Comparison of ENCODE assay signal across 24 cellular contexts in genomic region chr11:24794064-24794463, GRCh38.
"Had no signal": no experiment of that assay in that cellular context is flagged by ENCODE, and none has a peak within 500 bp of the region (broad histone marks: within the 10 kb centered on the region; RNA-seq: fewer than 3 reads in every experiment).

No MANE protein-coding gene starts in this region.

- H3K27me3 ChIP-seq: left lung, ovary, right atrium auricular region, right lobe of liver, stomach, testis, tibial artery, upper lobe of right lung had no signal

- DNase-seq: hippocampal formation; kidney; left colon; left lung; lower lobe of right lung; mammary epithelial cell; mesenchymal stem cell; naive B cell; natural killer cell; nephron progenitor cell; ovary; right lobe of liver; stimulated activated CD4-positive, alpha-beta T cell treated with anti-CD3 and anti-CD28 coated beads, Interleukin-12 subunit alpha, Interleukin-12 subunit beta, amount 100 ng/mL, for 4 hours; stimulated activated CD4-positive, alpha-beta T cell treated with anti-CD3 and anti-CD28 coated beads, Interleukin-15, amount 100 ng/mL, for 24 hours; stimulated activated CD4-positive, alpha-beta T cell treated with anti-CD3 and anti-CD28 coated beads, Interleukin-2, amount 100 ng/mL, for 24 hours; stimulated activated CD4-positive, alpha-beta T cell treated with anti-CD3 and anti-CD28 coated beads, Interleukin-4, amount 100 ng/mL, for 1 hour; stimulated activated naive B cell treated with anti-CD40 and anti-IgM and Interleukin-4, amounts not matched to agents 10 μg/mL and 1 μg/mL and 100 μg/mL, for 72 hours; stimulated activated naive CD8-positive, alpha-beta T cell treated with anti-CD3 and anti-CD28 coated beads, Interleukin-15, Interleukin-2, amounts not matched to agents 100 U/mL and 50 U/mL, for 24 hours; stomach; testis; tibial artery; upper lobe of right lung had no signal

- H3K27ac ChIP-seq: left lung, lower lobe of right lung, ovary, right atrium auricular region, right lobe of liver, stomach, testis, tibial artery, upper lobe of right lung had no signal

- H3K9me3 ChIP-seq: left lung, lower lobe of right lung, ovary, right atrium auricular region, right lobe of liver, stomach, testis, tibial artery, upper lobe of right lung had no signal

- H3K36me3 Mint-ChIP-seq: naive B cell; natural killer cell; stimulated activated naive B cell treated with anti-CD40 and anti-IgM and Interleukin-4, amounts not matched to agents 10 μg/mL and 1 μg/mL and 100 μg/mL, for 72 hours had no signal

- ATAC-seq: left colon; left lung; lower lobe of right lung; natural killer cell; stimulated activated naive B cell treated with anti-CD40 and anti-IgM and Interleukin-4, amounts not matched to agents 10 μg/mL and 1 μg/mL and 100 μg/mL, for 72 hours; stimulated activated naive CD8-positive, alpha-beta T cell treated with anti-CD3 and anti-CD28 coated beads, Interleukin-15, Interleukin-2, amounts not matched to agents 100 U/mL and 50 U/mL, for 24 hours; upper lobe of right lung had no signal

- H3K27ac Mint-ChIP-seq: naive B cell; natural killer cell; nephron progenitor cell; progenitor cell of endocrine pancreas; stimulated activated naive B cell treated with anti-CD40 and anti-IgM and Interleukin-4, amounts not matched to agents 10 μg/mL and 1 μg/mL and 100 μg/mL, for 72 hours had no signal

- H3K36me3 ChIP-seq: left lung, lower lobe of right lung, ovary, right atrium auricular region, right lobe of liver, stomach, tibial artery, upper lobe of right lung had no signal

- H3K4me3 Mint-ChIP-seq: naive B cell; natural killer cell; nephron progenitor cell; stimulated activated naive B cell treated with anti-CD40 and anti-IgM and Interleukin-4, amounts not matched to agents 10 μg/mL and 1 μg/mL and 100 μg/mL, for 72 hours had no signal

- H3K4me3 ChIP-seq: left lung, lower lobe of right lung, ovary, right atrium auricular region, right lobe of liver, stomach, testis, tibial artery, upper lobe of right lung had no signal

- H3K9me3 Mint-ChIP-seq: naive B cell; nephron progenitor cell; stimulated activated naive B cell treated with anti-CD40 and anti-IgM and Interleukin-4, amounts not matched to agents 10 μg/mL and 1 μg/mL and 100 μg/mL, for 72 hours had no signal

- H3K4me1 Mint-ChIP-seq: naive B cell; natural killer cell; stimulated activated naive B cell treated with anti-CD40 and anti-IgM and Interleukin-4, amounts not matched to agents 10 μg/mL and 1 μg/mL and 100 μg/mL, for 72 hours had no signal

- H3K27me3 Mint-ChIP-seq: naive B cell, progenitor cell of endocrine pancreas had no signal
